In the genomic region with DNA sequence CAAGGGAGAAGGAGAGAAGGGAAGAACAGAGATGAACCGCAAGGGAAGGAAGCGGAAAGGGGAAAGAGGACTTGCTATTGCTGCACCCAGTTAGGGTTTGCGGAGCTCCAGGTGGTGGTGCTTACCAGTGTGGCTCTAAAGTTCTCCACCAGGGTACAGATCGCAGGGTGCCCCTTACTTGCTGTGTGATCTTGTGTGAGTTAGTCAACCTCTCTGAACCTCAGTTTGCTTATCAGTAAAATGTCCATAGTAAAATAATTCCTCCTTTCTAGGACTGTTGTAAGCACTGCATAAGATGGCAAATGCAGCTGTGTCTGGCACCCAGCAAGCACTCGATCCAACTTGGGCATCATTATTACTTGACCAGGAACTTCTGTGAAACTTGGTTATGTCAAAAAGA, we compare ENCODE assay signal across 23 cellular contexts.
"Had no signal": no experiment of that assay in that cellular context is flagged by ENCODE, and none has a peak within 500 bp of the region (broad histone marks: within the 10 kb centered on the region; RNA-seq: fewer than 3 reads in every experiment).

No MANE protein-coding gene starts in this region.

- H3K27me3 ChIP-seq: gastroesophageal sphincter, pancreas, sigmoid colon had no signal

- H3K36me3 ChIP-seq: gastroesophageal sphincter, neutrophil, pancreas, sigmoid colon, WERI-Rb-1 had no signal

- H3K27ac ChIP-seq: epithelial cell of prostate, neutrophil, pancreas, WERI-Rb-1 had no signal

- H3K27ac Mint-ChIP-seq: activated CD8-positive, alpha-beta T cell treated with anti-CD3 and anti-CD28 coated beads, Interleukin-2, amount 10 ng/mL, durations not matched to agents 7 days and 5 days; activated naive CD8-positive, alpha-beta T cell treated with anti-CD3 and anti-CD28 coated beads, Interleukin-2, amount 50 U/mL, for 24 hours; activated T-helper 1 cell treated with anti-CD3 and anti-CD28 coated beads, Interleukin-12 subunit alpha, Interleukin-12 subunit beta, Interleukin-2, Interleukin-4 antibody, amounts not matched to agents 30 ng/mL and 10 ng/mL and 1 ng/mL, durations not matched to agents 14 hours and 24 hours and 36 hours; natural killer cell; T-cell; T-helper 2 cell treated with Interferon-gamma antibody and Interleukin-4, amounts not matched to agents 5 μg/mL and 100 μg/mL, for 36 hours had no signal

- H3K9me3 Mint-ChIP-seq: activated naive CD8-positive, alpha-beta T cell treated with anti-CD3 and anti-CD28 coated beads, Interleukin-2, amount 50 U/mL, for 24 hours; activated T-helper 1 cell treated with anti-CD3 and anti-CD28 coated beads, Interleukin-12 subunit alpha, Interleukin-12 subunit beta, Interleukin-2, Interleukin-4 antibody, amounts not matched to agents 30 ng/mL and 10 ng/mL and 1 ng/mL, durations not matched to agents 14 hours and 24 hours and 36 hours; natural killer cell; T-cell; T-helper 2 cell treated with Interferon-gamma antibody and Interleukin-4, amounts not matched to agents 5 μg/mL and 100 μg/mL, for 36 hours had no signal

- ATAC-seq: activated CD8-positive, alpha-beta T cell treated with anti-CD3 and anti-CD28 coated beads, Interleukin-2, amount 10 ng/mL, durations not matched to agents 7 days and 5 days; activated naive CD8-positive, alpha-beta T cell treated with anti-CD3 and anti-CD28 coated beads, Interleukin-2, amount 50 U/mL, for 24 hours; left colon; natural killer cell; T-cell had no signal

- H3K4me1 ChIP-seq: pancreas had no signal

- FAIRE-seq: keratinocyte, pancreas had no signal

- H3K9me3 ChIP-seq: gastroesophageal sphincter, neutrophil, pancreas, sigmoid colon had no signal

- H3K36me3 Mint-ChIP-seq: natural killer cell, T-cell had no signal

- DNase-seq: activated CD4-positive, alpha-beta T cell treated with anti-CD3 and anti-CD28 coated beads, Interleukin-2, amount 50 U/mL, for 1 hour; activated CD4-positive, CD25-positive, alpha-beta regulatory T cell treated with anti-CD3 and anti-CD28 coated beads, Interleukin-2, amount 50 U/mL, for 72 hours; activated CD8-positive, alpha-beta T cell treated with anti-CD3 and anti-CD28 coated beads, Interleukin-2, amount 10 ng/mL, durations not matched to agents 7 days and 5 days; activated gamma-delta T cell; activated naive CD4-positive, alpha-beta T cell treated with anti-CD3 and anti-CD28 coated beads, Interleukin-2, amount 50 U/mL, for 16 hours; activated naive CD8-positive, alpha-beta T cell treated with anti-CD3 and anti-CD28 coated beads, Interleukin-2, amount 50 U/mL, for 24 hours; midbrain; natural killer cell; pancreas; stimulated activated CD4-positive, alpha-beta T cell treated with anti-CD3 and anti-CD28 coated beads, Interleukin-4, amount 100 ng/mL, for 1 hour; stimulated activated naive CD4-positive, alpha-beta T cell; T-cell; WERI-Rb-1 had no signal

- H3K4me1 Mint-ChIP-seq: activated naive CD8-positive, alpha-beta T cell treated with anti-CD3 and anti-CD28 coated beads, Interleukin-2, amount 50 U/mL, for 24 hours; natural killer cell; T-cell had no signal

- H3K4me2 ChIP-seq: smooth muscle cell had no signal

- H3K4me3 Mint-ChIP-seq: activated CD8-positive, alpha-beta T cell treated with anti-CD3 and anti-CD28 coated beads, Interleukin-2, amount 10 ng/mL, durations not matched to agents 7 days and 5 days; activated naive CD8-positive, alpha-beta T cell treated with anti-CD3 and anti-CD28 coated beads, Interleukin-2, amount 50 U/mL, for 24 hours; activated T-helper 1 cell treated with anti-CD3 and anti-CD28 coated beads, Interleukin-12 subunit alpha, Interleukin-12 subunit beta, Interleukin-2, Interleukin-4 antibody, amounts not matched to agents 30 ng/mL and 10 ng/mL and 1 ng/mL, durations not matched to agents 14 hours and 24 hours and 36 hours; natural killer cell; T-cell; T-helper 2 cell treated with Interferon-gamma antibody and Interleukin-4, amounts not matched to agents 5 μg/mL and 100 μg/mL, for 36 hours had no signal

- H3K4me3 ChIP-seq: gastroesophageal sphincter, lung, pancreas, sigmoid colon, smooth muscle cell had no signal
